ENCODE assay signal across 14 cellular contexts in the genomic region with DNA sequence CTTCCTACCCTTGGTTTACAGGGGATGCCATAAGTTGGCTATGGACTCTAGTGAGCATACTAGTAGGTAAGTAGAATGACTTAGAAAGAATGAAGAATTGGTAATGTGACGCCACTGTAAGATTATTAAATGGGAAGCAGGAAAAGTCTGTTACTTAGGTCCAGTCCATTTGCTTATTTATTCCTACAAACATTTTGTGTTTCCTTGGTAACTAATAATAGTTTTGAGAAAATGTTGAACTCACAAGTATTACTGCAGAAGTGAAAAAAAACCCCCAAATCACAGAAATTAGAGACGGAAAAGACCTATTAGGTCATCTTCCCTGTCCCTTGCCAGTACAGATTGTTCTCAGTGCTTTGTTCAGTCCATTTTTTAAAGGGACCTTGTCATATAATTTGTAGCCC.
DNase-seq lines count a peak whose midpoint lies in the region; ATAC-seq, FAIRE-seq and TF ChIP-seq lines count a peak whose summit lies in the region.
"Had no signal": no experiment of that assay in that cellular context is flagged by ENCODE, and none has a peak within 500 bp of the region (broad histone marks: within the 10 kb centered on the region; RNA-seq: fewer than 3 reads in every experiment).

No MANE protein-coding gene starts in this region.

- H3K4me1 ChIP-seq in kidney (ENCODE audit: control insufficient read depth in 1 of 2, insufficient read depth in 1 of 2, low read depth in 1 of 2, low read length in 2 of 2) (peaks cover 0 to 4% of the 10 kb centered on the region in 2 donors), rectal smooth muscle tissue (ENCODE audit: control insufficient read depth, insufficient read depth, low read length) (peaks cover 7% of the 10 kb centered on the region), uterus (no peaks in the 10 kb centered on the region)
- H3K4me1 ChIP-seq: neural progenitor cell had no signal

- DNase-seq in dermis blood vessel endothelial cell (peak; percentile 88), kidney (no peak), uterus (no peak), posterior vena cava (ENCODE audit: low spot score) (no peak), iPS-NIHi7 (ENCODE audit: extremely low spot score) (no peak)
- DNase-seq: CD4-positive, CD25-positive, alpha-beta regulatory T cell; DND-41; effector memory CD8-positive, alpha-beta T cell; NCI-H187; NCI-H524 treated with DMSO at 0.1 percent for 48 hours; PC-9 had no signal

- H3K4me3 ChIP-seq in kidney (ENCODE audit: low read length in 2 of 2) (no peak overlapping the region), rectal smooth muscle tissue (ENCODE audit: low read length) (no peak overlapping the region), uterus (no peak overlapping the region)
- H3K4me3 ChIP-seq: neural progenitor cell, PC-9 had no signal

- H3K27ac ChIP-seq in kidney (ENCODE audit: low read depth in 2 of 2, low read length in 2 of 2) (peak overlapping the region; percentile 33 to 51), rectal smooth muscle tissue (ENCODE audit: low read depth, low read length) (peak overlapping the region; percentile 68), uterus (peak overlapping the region; percentile 67 to 72)
- H3K27ac ChIP-seq: neural progenitor cell, PC-9 had no signal

- no peaks in the 10 kb centered on the region for H3K36me3 ChIP-seq in kidney (ENCODE audit: control insufficient read depth in 1 of 2, insufficient read depth in 2 of 2, low read length in 2 of 2)
- no peaks in the 10 kb centered on the region for H3K36me3 ChIP-seq in rectal smooth muscle tissue (ENCODE audit: control insufficient read depth, insufficient read depth, low read length)
- H3K36me3 ChIP-seq in uterus: no peaks in the 10 kb centered on the region
- H3K36me3 ChIP-seq: neural progenitor cell had no signal

- H3K9me3 ChIP-seq in kidney (ENCODE audit: control insufficient read depth in 1 of 2, low read length in 2 of 2): no peaks in the 10 kb centered on the region
- H3K9me3 ChIP-seq in uterus: no peaks in the 10 kb centered on the region

- H3K27me3 ChIP-seq in rectal smooth muscle tissue (ENCODE audit: control insufficient read depth, insufficient read depth, low read length) (no peaks in the 10 kb centered on the region), uterus (no peaks in the 10 kb centered on the region)

- TF ChIP-seq POLR2A in uterus (IDR thresholded peaks at IDR 0.05): no peak

- TF ChIP-seq CTCF in kidney (IDR thresholded peaks at IDR 0.05; ENCODE audit: borderline replicate concordance, extremely low read depth, insufficient read depth): no peak
- TF ChIP-seq CTCF in uterus (IDR thresholded peaks at IDR 0.05): no peak

- no peak for ATAC-seq in HG02870 (IDR thresholded peaks at IDR 0.05; ENCODE audit: unreplicated experiment)
- ATAC-seq: effector memory CD8-positive, alpha-beta T cell had no signal

- no peak overlapping the region for H3K9ac ChIP-seq in kidney (ENCODE audit: low read length in 2 of 2)
- no peak overlapping the region for H3K9ac ChIP-seq in rectal smooth muscle tissue (ENCODE audit: low read length)
- H3K9ac ChIP-seq: neural progenitor cell had no signal

- intact Hi-C loops in kidney (cut with DNase I): no loop called here
- intact Hi-C loops in uterus (cut with DNase I; ENCODE audit: low total_unique reads): no loop called here
- intact Hi-C loops in posterior vena cava (cut with DNase I): loop anchor here in 1 of 2 donors (5.0 kb wide), 1 partner anchor 56 kb away; no protein-coding TSS in a partner anchor

- FAIRE-seq in kidney (lab: Jason Lieb, UNC): no peak
